In genomic region chr3:63878394-63879089, GRCh38 we compare ENCODE assay signal across 3 cellular contexts.
TF ChIP-seq lines count a peak whose summit lies in the region.

No MANE protein-coding gene starts in this region.

TF ChIP-seq in SK-N-SH, 30 proteins besides CTCF, POLR2A, EP300 and RAD21:
- no peak for TF ChIP-seq RFX5 (IDR thresholded peaks at IDR 0.05; ENCODE audit: low read length)
- TF ChIP-seq TCF12 (IDR thresholded peaks at IDR 0.05): no peak
TF ChIP-seq in SK-N-SH: peak in this region for 0.

TF ChIP-seq in SK-N-SH treated with all-trans-retinoic acid at 6 μM for 48 hours, 23 proteins besides CTCF, POLR2A, EP300 and RAD21:
- no peak for TF ChIP-seq SNAI2 (CRISPR knock-in tag; IDR thresholded peaks at IDR 0.05)
- TF ChIP-seq POU6F1 (CRISPR knock-in tag; IDR thresholded peaks at IDR 0.05; ENCODE audit: borderline replicate concordance, low read depth): no peak
- no peak for TF ChIP-seq ISL1 (CRISPR knock-in tag; IDR thresholded peaks at IDR 0.05)
- TF ChIP-seq ARNTL (CRISPR knock-in tag; IDR thresholded peaks at IDR 0.05; ENCODE audit: borderline replicate concordance, low read depth): no peak
- no peak for TF ChIP-seq BACH2 (CRISPR knock-in tag; IDR thresholded peaks at IDR 0.05; ENCODE audit: borderline replicate concordance)

TF ChIP-seq in GM12891, 5 proteins besides CTCF, POLR2A, EP300 and RAD21:
- TF ChIP-seq POU2F2 (IDR thresholded peaks at IDR 0.05; ENCODE audit: low read depth, low read length) (no peak), SPI1 (IDR thresholded peaks at IDR 0.05; ENCODE audit: low read depth, low read length) (no peak), TAF1 (IDR thresholded peaks at IDR 0.05; ENCODE audit: low read depth, low read length) (no peak), PAX5 (IDR thresholded peaks at IDR 0.05; ENCODE audit: insufficient read depth, low read length, severe bottlenecking) (no peak), POLR2AphosphoS5 (IDR thresholded peaks at IDR 0.05; ENCODE audit: low read depth, low read length) (no peak)
TF ChIP-seq in GM12891: peak in this region for 0.
